In the genomic region with DNA sequence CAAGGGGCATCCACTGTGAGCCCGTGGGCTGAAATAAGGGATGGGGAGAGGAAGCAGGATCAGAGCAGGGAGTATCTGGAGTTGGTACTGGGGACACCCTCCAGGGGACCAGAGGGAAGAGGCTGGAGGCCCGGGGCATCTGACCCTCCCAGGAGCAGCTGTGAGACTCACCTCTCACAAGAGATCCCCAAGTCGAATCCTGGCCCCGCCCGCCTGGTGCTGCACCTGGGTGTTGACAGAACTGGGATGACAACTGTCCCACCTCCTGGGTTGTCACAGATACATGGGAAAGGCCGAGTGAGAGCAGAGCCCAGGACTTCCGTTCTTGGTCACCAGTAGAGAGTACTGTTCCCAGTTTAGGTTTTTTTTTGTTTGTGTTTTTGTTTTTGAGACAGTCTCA, we compare ENCODE assay signal across 30 cellular contexts.
"Had no signal": no experiment of that assay in that cellular context is flagged by ENCODE, and none has a peak within 500 bp of the region (broad histone marks: within the 10 kb centered on the region; RNA-seq: fewer than 3 reads in every experiment).

No MANE protein-coding gene starts in this region.

- FAIRE-seq: bronchial epithelial cell, endothelial cell of umbilical vein, small intestine had no signal

- H3K4me1 ChIP-seq: colonic mucosa, gastrocnemius medialis had no signal

- H3K27me3 ChIP-seq: colonic mucosa, upper lobe of right lung had no signal

- H3K27ac Mint-ChIP-seq: activated B cell treated with CpG ODN at 0.5 μM for 24 hours; activated CD4-positive, alpha-beta T cell treated with anti-CD3 and anti-CD28 coated beads for 36 hours; activated naive CD8-positive, alpha-beta T cell treated with anti-CD3 and anti-CD28 coated beads for 36 hours; activated T-helper 2 cell treated with anti-CD3 and anti-CD28 coated beads, Interferon-gamma antibody, Interleukin-2, Interleukin-4, amounts not matched to agents 10 μg/mL and 5 μg/mL and 100 μg/mL, durations not matched to agents 14 hours and 24 hours and 36 hours; effector memory CD8-positive, alpha-beta T cell; memory B cell; nephron had no signal

- H3K9me3 ChIP-seq: colonic mucosa, gastrocnemius medialis, thoracic aorta, upper lobe of right lung had no signal

- H3K27ac ChIP-seq: colonic mucosa, dorsolateral prefrontal cortex, gastrocnemius medialis, thoracic aorta, upper lobe of right lung had no signal

- H3K9me3 Mint-ChIP-seq: activated B cell treated with CpG ODN at 0.5 μM for 24 hours; activated naive CD8-positive, alpha-beta T cell treated with anti-CD3 and anti-CD28 coated beads for 36 hours; activated T-cell treated with anti-CD3 and anti-CD28 coated beads, Interleukin-2, amount 50 U/mL, for 4 hours; activated T-helper 2 cell treated with anti-CD3 and anti-CD28 coated beads, Interferon-gamma antibody, Interleukin-2, Interleukin-4, amounts not matched to agents 10 μg/mL and 5 μg/mL and 100 μg/mL, durations not matched to agents 14 hours and 24 hours and 36 hours; effector memory CD8-positive, alpha-beta T cell; memory B cell; nephron had no signal

- H3K4me3 ChIP-seq: colonic mucosa, dorsolateral prefrontal cortex, gastrocnemius medialis, thoracic aorta, upper lobe of right lung had no signal

- H3K36me3 ChIP-seq: colonic mucosa, gastrocnemius medialis, thoracic aorta, upper lobe of right lung had no signal

- H3K4me3 Mint-ChIP-seq: activated B cell treated with CpG ODN at 0.5 μM for 24 hours; activated CD4-positive, alpha-beta T cell treated with anti-CD3 and anti-CD28 coated beads for 36 hours; activated naive CD8-positive, alpha-beta T cell treated with anti-CD3 and anti-CD28 coated beads for 36 hours; activated T-cell treated with anti-CD3 and anti-CD28 coated beads, Interleukin-2, amount 50 U/mL, for 4 hours; effector memory CD8-positive, alpha-beta T cell; memory B cell; nephron had no signal

- DNase-seq: activated B cell treated with CpG ODN at 0.5 μM for 24 hours; activated CD4-positive, alpha-beta T cell treated with anti-CD3 and anti-CD28 coated beads for 36 hours; activated CD4-positive, alpha-beta T cell treated with anti-CD3 and anti-CD28 coated beads, Interleukin-2, amount 50 U/mL, for 4 hours; activated CD8-positive, alpha-beta memory T cell treated with anti-CD3 and anti-CD28 coated beads, Interleukin-2, amount 50 U/mL, for 48 hours; activated naive CD4-positive, alpha-beta T cell; activated naive CD8-positive, alpha-beta T cell treated with anti-CD3 and anti-CD28 coated beads for 36 hours; activated T-cell treated with anti-CD3 and anti-CD28 coated beads, Interleukin-2, amount 50 U/mL, for 4 hours; colonic mucosa; dorsolateral prefrontal cortex; effector memory CD8-positive, alpha-beta T cell; gastrocnemius medialis; head of caudate nucleus; hypothalamus; left cardiac atrium; occipital lobe; small intestine; stimulated activated CD4-positive, alpha-beta T cell treated with anti-CD3 and anti-CD28 coated beads, Interleukin-15, amount 100 ng/mL, for 24 hours; stimulated activated CD4-positive, alpha-beta T cell treated with anti-CD3 and anti-CD28 coated beads, Interleukin-2, amount 100 ng/mL, for 48 hours; stimulated activated CD8-positive, alpha-beta memory T cell treated with anti-CD3 and anti-CD28 coated beads, Interleukin-4, amount 100 ng/mL, for 48 hours; stimulated activated naive CD4-positive, alpha-beta T cell treated with Interleukin-2 at 50 U/mL for 16 hours; T-helper 9 cell; upper lobe of right lung had no signal

- ATAC-seq: activated CD4-positive, alpha-beta T cell treated with anti-CD3 and anti-CD28 coated beads for 36 hours; activated T-cell treated with anti-CD3 and anti-CD28 coated beads, Interleukin-2, amount 50 U/mL, for 4 hours; effector memory CD8-positive, alpha-beta T cell; esophagus mucosa; gastrocnemius medialis; left cardiac atrium; sciatic nerve; upper lobe of right lung had no signal
